ENCODE assay signal across 16 cellular contexts in the genomic region with DNA sequence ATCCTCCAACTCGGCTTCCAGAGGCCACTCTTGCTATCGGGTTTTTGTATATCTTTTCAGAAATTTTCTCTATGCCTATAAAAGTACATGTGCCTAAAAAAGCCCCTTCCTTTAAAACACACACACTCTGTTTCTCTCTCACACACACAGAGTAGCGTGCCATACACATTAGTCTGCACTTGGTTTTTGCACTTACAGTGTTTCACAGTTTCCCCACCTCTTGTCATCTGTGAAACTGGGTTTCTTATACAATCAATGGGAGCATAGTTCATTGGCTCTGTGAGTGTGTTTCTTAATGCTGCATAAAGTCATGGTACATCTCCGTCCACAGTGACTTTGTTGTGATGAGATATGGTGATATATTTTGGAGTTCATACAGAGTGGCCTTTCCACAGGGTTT. TPM values are rescaled to one million over a fixed set of nuclear protein-coding genes. Genes with fewer than 3 reads are reported as not detected.
DNase-seq lines count a peak whose midpoint lies in the region; ATAC-seq and TF ChIP-seq lines count a peak whose summit lies in the region.
"Had no signal": no experiment of that assay in that cellular context is flagged by ENCODE, and none has a peak within 500 bp of the region (broad histone marks: within the 10 kb centered on the region; RNA-seq: fewer than 3 reads in every experiment).

No MANE protein-coding gene starts in this region.

- no peaks in the 10 kb centered on the region for H4K20me1 ChIP-seq in GM23248 (ENCODE audit: insufficient read depth)

- H3K27me3 Mint-ChIP-seq in nephron progenitor cell (ENCODE audit: low read depth, poor library complexity) = peaks cover 36% of the 10 kb centered on the region

- no peak for TF ChIP-seq CTCF in nephron progenitor cell (IDR thresholded peaks at IDR 0.05)

- DNase-seq in DMS79 treated with DMSO at 0.1 percent for 48 hours (lab: John Stamatoyannopoulos, UW) (peak; percentile 53), DMS79 (lab: John Stamatoyannopoulos, UW) (no peak), GM23248 (no peak), ecto neural progenitor cell (ENCODE audit: low spot score) (peak; percentile 2), nephron progenitor cell (no peak), NCI-H526 treated with DMSO at 0.1 percent for 48 hours (lab: John Stamatoyannopoulos, UW) (no peak)
- DNase-seq: activated naive CD4-positive, alpha-beta T cell; foreskin keratinocyte; ovary; PC-3 had no signal

- no peaks in the 10 kb centered on the region for H3F3A ChIP-seq in GM23248 (ENCODE audit: insufficient read depth)

- no peaks in the 10 kb centered on the region for H3K36me3 Mint-ChIP-seq in nephron progenitor cell (ENCODE audit: low read depth)
- H3K36me3 Mint-ChIP-seq: memory B cell had no signal

- no peaks in the 10 kb centered on the region for H3K9me2 ChIP-seq in GM23248 (ENCODE audit: insufficient read depth)

- no peaks in the 10 kb centered on the region for H3K9me3 Mint-ChIP-seq in nephron progenitor cell
- H3K9me3 Mint-ChIP-seq: memory B cell had no signal

- no peaks in the 10 kb centered on the region for H3K36me3 ChIP-seq in GM23248 (ENCODE audit: low read depth)
- H3K36me3 ChIP-seq: ovary, tibial nerve had no signal

- ATAC-seq in HG03280 (IDR thresholded peaks at IDR 0.05; ENCODE audit: unreplicated experiment) (no peak), HG02798 (IDR thresholded peaks at IDR 0.05; ENCODE audit: poor library complexity, unreplicated experiment) (no peak)

- no peaks in the 10 kb centered on the region for H3K79me2 ChIP-seq in GM23248 (ENCODE audit: insufficient read depth)

- H3K9me3 ChIP-seq in GM23248 (ENCODE audit: low read depth) = no peaks in the 10 kb centered on the region
- H3K9me3 ChIP-seq: ovary, tibial nerve had no signal

- H3K4me3 Mint-ChIP-seq in nephron progenitor cell = peak overlapping the region; percentile 78
- H3K4me3 Mint-ChIP-seq: memory B cell had no signal

- no peak overlapping the region for H2AFZ ChIP-seq in GM23248

- H3K27me3 ChIP-seq in GM23248 (replicated peaks; ENCODE audit: insufficient read depth) = peaks cover 47% of the 10 kb centered on the region
- H3K27me3 ChIP-seq: ovary had no signal

- H3K4me3 ChIP-seq in GM23248 = peak overlapping the region; percentile 64; the same call in 1 of the 2 replicates

- H3K4me2 ChIP-seq in GM23248 (ENCODE audit: unreplicated experiment) = no peak overlapping the region

- no peak overlapping the region for H3K27ac Mint-ChIP-seq in nephron progenitor cell
- H3K27ac Mint-ChIP-seq: memory B cell had no signal

- H3K4me1 ChIP-seq in GM23248 (ENCODE audit: insufficient read depth) = no peaks in the 10 kb centered on the region
- H3K4me1 ChIP-seq: foreskin keratinocyte had no signal

- 73 to 74% methylated on average over 4 of the region's 4 CpGs for whole genome bisulfite sequencing in GM23248 (ENCODE audit: low coverage in 1 of 2, low lambda C conversion rate in 2 of 2, missing lambda C conversion rate in 2 of 2), 2 experiments

- in situ Hi-C loops in GM23248 (cut with MboI) = no loop called here

- H3K9ac ChIP-seq in GM23248 = no peak overlapping the region

- peaks cover 37% of the 10 kb centered on the region for H3K4me1 Mint-ChIP-seq in nephron progenitor cell

- no peak overlapping the region for H3K27ac ChIP-seq in GM23248
- H3K27ac ChIP-seq: 22Rv1, C4-2B, foreskin keratinocyte, ovary, tibial nerve had no signal

RNA-seq across cellular contexts. Expression of a gene that starts 0.7 kb away (rescaled TPM):
- total RNA-seq in GM23248 (2014; rRNA removed; shearing (Covaris generic)) = 0.76 TPM in 1 of 2 replicates, not detected in the other
- 0.34 and 0.35 TPM in 2 replicates for polyA plus RNA-seq in GM23248 (2016; fragmentation: Nextera tagmentation; extraction: Ambion mirVana)
- polyA plus RNA-seq: foreskin keratinocyte had no signal

RNA-seq across cellular contexts. Expression of a gene that starts 32.4 kb away (rescaled TPM):
- total RNA-seq in GM23248 (2014; rRNA removed; shearing (Covaris generic)) = 25.7 and 26.9 TPM in 2 replicates
- 39.4 and 39.5 TPM in 2 replicates for polyA plus RNA-seq in GM23248 (2016; fragmentation: Nextera tagmentation; extraction: Ambion mirVana)

Comparison
In these comparisons a context has a peak if more than half of its experiments do, and no peak if none do; other contexts are left out.
1. DNase-seq: peak in DMS79 treated with DMSO at 0.1 percent for 48 hours (single experiment) and ecto neural progenitor cell (single experiment); none in DMS79 (single experiment), GM23248 (single experiment), nephron progenitor cell (single experiment) and NCI-H526 treated with DMSO at 0.1 percent for 48 hours (single experiment).